23 cellular contexts compared by ENCODE assay signal in the genomic region with DNA sequence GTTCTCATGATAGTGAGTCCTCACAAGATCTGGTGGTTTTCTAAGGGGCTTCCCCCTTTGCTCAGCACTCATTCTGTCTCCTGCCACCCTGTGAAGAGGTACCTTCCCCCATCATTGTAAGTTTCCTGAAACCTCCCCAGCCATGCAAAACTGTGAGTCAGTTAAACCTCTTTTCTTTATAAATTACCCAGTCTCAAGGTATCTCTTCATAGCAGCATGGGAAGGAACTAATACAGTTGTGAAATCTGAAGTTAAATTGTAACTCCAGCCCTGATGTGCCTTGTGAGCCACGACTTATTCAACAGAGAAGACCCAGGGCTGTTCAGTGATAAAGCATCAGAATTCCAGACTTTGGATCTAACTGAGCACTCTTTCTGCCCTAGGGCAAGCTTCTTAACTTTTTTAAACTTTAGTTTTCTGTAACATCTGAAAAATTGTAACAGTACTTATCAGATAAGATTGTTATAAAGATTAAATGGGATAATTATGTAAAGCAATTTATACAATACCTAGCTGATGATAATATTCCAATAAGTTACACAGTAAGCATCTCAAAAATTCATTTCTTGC.
"Had no signal": no experiment of that assay in that cellular context is flagged by ENCODE, and none has a peak within 500 bp of the region (broad histone marks: within the 10 kb centered on the region; RNA-seq: fewer than 3 reads in every experiment).

No MANE protein-coding gene starts in this region.

- H3K27me3 Mint-ChIP-seq: dendritic cell treated with granulocyte-macrophage colony-stimulating factor and Interleukin-4, amounts not matched to agents 40 ng/mL and 50 ng/mL, for 4 days; effector memory CD8-positive, alpha-beta T cell had no signal

- H3K36me3 Mint-ChIP-seq: mesothelial cell of epicardium had no signal

- H3K4me1 Mint-ChIP-seq: endodermal cell, immature natural killer cell, mesothelial cell of epicardium had no signal

- H3K4me3 Mint-ChIP-seq: dendritic cell treated with granulocyte-macrophage colony-stimulating factor and Interleukin-4, amounts not matched to agents 40 ng/mL and 50 ng/mL, for 4 days; effector memory CD8-positive, alpha-beta T cell; endodermal cell; immature natural killer cell; mesothelial cell of epicardium had no signal

- H3K4me3 ChIP-seq: colonic mucosa, esophagus muscularis mucosa, gastroesophageal sphincter, heart left ventricle, hepatocyte, left lung, lower lobe of right lung, mucosa of descending colon had no signal

- H3K36me3 ChIP-seq: colonic mucosa, esophagus muscularis mucosa, gastroesophageal sphincter, heart left ventricle, left lung, lower lobe of right lung had no signal

- H3K27me3 ChIP-seq: colonic mucosa, esophagus muscularis mucosa, foreskin keratinocyte, gastroesophageal sphincter, heart left ventricle, hepatocyte, left lung had no signal

- ATAC-seq: effector memory CD8-positive, alpha-beta T cell; foreskin keratinocyte; gastroesophageal sphincter; heart left ventricle; left cardiac atrium; left lung; left ventricle myocardium superior; lower lobe of right lung; mucosa of descending colon had no signal

- H3K27ac Mint-ChIP-seq: dendritic cell treated with granulocyte-macrophage colony-stimulating factor and Interleukin-4, amounts not matched to agents 40 ng/mL and 50 ng/mL, for 4 days; effector memory CD8-positive, alpha-beta T cell; endodermal cell; immature natural killer cell; mesothelial cell of epicardium had no signal

- H3K4me1 ChIP-seq: colonic mucosa, esophagus muscularis mucosa, foreskin keratinocyte, gastroesophageal sphincter, heart left ventricle, left lung, lower lobe of right lung had no signal

- H3K9me3 ChIP-seq: colonic mucosa, mucosa of descending colon had no signal

- DNase-seq: colonic mucosa; cortex of kidney; effector CD8-positive, alpha-beta T cell; effector memory CD8-positive, alpha-beta T cell; endodermal cell; foreskin keratinocyte; heart left ventricle; hypothalamus; immature natural killer cell; islet precursor cell; kidney; left cardiac atrium; left lung; left ventricle myocardium superior; lower lobe of right lung; mesenchymal stem cell; mucosa of descending colon had no signal

- H3K27ac ChIP-seq: colonic mucosa, epithelial cell of prostate, esophagus muscularis mucosa, foreskin keratinocyte, gastroesophageal sphincter, heart left ventricle, hepatocyte, left lung, lower lobe of right lung had no signal
